Comparison of ENCODE assay signal across 15 cellular contexts in genomic region chr1:157089789-157090188, GRCh38. TPM values are rescaled to one million over a fixed set of nuclear protein-coding genes. Genes with fewer than 3 reads are reported as not detected.
DNase-seq lines count a peak whose midpoint lies in the region; ATAC-seq, FAIRE-seq and TF ChIP-seq lines count a peak whose summit lies in the region.
"Had no signal": no experiment of that assay in that cellular context is flagged by ENCODE, and none has a peak within 500 bp of the region (broad histone marks: within the 10 kb centered on the region; RNA-seq: fewer than 3 reads in every experiment).

No MANE protein-coding gene starts in this region.

- no peaks in the 10 kb centered on the region for H3K36me3 ChIP-seq in K562 (ENCODE audit: control insufficient read depth, insufficient read depth, low read length)

- H3K9me3 Mint-ChIP-seq in nephron: no peaks in the 10 kb centered on the region
- H3K9me3 Mint-ChIP-seq: activated T-helper 1 cell treated with anti-CD3 and anti-CD28 coated beads, Interleukin-12 subunit alpha, Interleukin-12 subunit beta, Interleukin-2, Interleukin-4 antibody, amounts not matched to agents 30 ng/mL and 10 ng/mL and 1 ng/mL, durations not matched to agents 14 hours and 24 hours and 36 hours; immature natural killer cell had no signal

- CTCF ChIA-PET in A549 (lab: Yijun Ruan, JAX): interaction anchor here (0.6 to 6.9 kb wide), 37 partner anchors 9 to 413 kb away, joined by 3 to 437 read pairs (median 6); partner anchors contain the start of gene ETV3L
- CTCF ChIA-PET in K562 (lab: Yijun Ruan, JAX; ENCODE audit: low intra/inter-chr PET ratio): interaction anchor here (0.7 to 5.9 kb wide), 3 partner anchors 67 to 399 kb away, joined by 4 to 133 read pairs (median 5); no protein-coding TSS in a partner anchor

- peaks cover 3% of the 10 kb centered on the region for H3K27me3 Mint-ChIP-seq in nephron (ENCODE audit: low read depth)

- H4K20me1 ChIP-seq in K562 (replicated peaks; ENCODE audit: control insufficient read depth, insufficient read depth, low read length): no peaks in the 10 kb centered on the region; the same call in 1 of the 2 replicates

- H3K9me3 ChIP-seq in A549: no peaks in the 10 kb centered on the region
- no peaks in the 10 kb centered on the region for H3K9me3 ChIP-seq in K562 (replicated peaks; ENCODE audit: control insufficient read depth, insufficient read depth, low read depth, low read length)
- H3K9me3 ChIP-seq: testis had no signal

- H3K79me2 ChIP-seq in K562 (ENCODE audit: control insufficient read depth, insufficient read depth, low read length): no peaks in the 10 kb centered on the region

- POLR2A ChIA-PET in A549 (lab: Yijun Ruan, JAX): interaction anchor here (1.0 kb wide), 4 partner anchors 44 to 66 kb away, joined by 3 to 6 read pairs (median 3); no protein-coding TSS in a partner anchor
- POLR2A ChIA-PET in K562 (lab: Yijun Ruan, JAX): interaction anchor here (0.6 to 2.1 kb wide), 10 partner anchors 9 to 416 kb away, joined by 3 to 14 read pairs (median 4); partner anchors contain the start of gene ETV3L

- H3K27me3 ChIP-seq in K562 (ENCODE audit: control insufficient read depth in 2 of 2, insufficient read depth in 2 of 2, low read length in 2 of 2): no peaks in the 10 kb centered on the region
- H3K27me3 ChIP-seq: dorsolateral prefrontal cortex, testis had no signal

- H3K9me1 ChIP-seq in K562 (ENCODE audit: control insufficient read depth, insufficient read depth, low read length): no peaks in the 10 kb centered on the region

- no peak overlapping the region for H2AFZ ChIP-seq in K562 (ENCODE audit: low read depth, low read length)

- H3K4me3 Mint-ChIP-seq in nephron: no peak overlapping the region
- H3K4me3 Mint-ChIP-seq: activated T-helper 1 cell treated with anti-CD3 and anti-CD28 coated beads, Interleukin-12 subunit alpha, Interleukin-12 subunit beta, Interleukin-2, Interleukin-4 antibody, amounts not matched to agents 30 ng/mL and 10 ng/mL and 1 ng/mL, durations not matched to agents 14 hours and 24 hours and 36 hours; immature natural killer cell had no signal

- TF ChIP-seq POLR2A in A549 (IDR thresholded peaks at IDR 0.05; ENCODE audit: low read length) (no peak), K562 (conservative IDR thresholded peaks at IDR 0.05) (no peak), GM12891 (IDR thresholded peaks at IDR 0.05; ENCODE audit: low read depth, low read length) (no peak)

- H3K27ac ChIP-seq in A549 (no peak overlapping the region), K562 (ENCODE audit: extremely low read depth, low read depth, low read length) (no peak overlapping the region)
- H3K27ac ChIP-seq: dorsolateral prefrontal cortex, testis had no signal

- no peaks in the 10 kb centered on the region for H3K36me3 Mint-ChIP-seq in nephron (ENCODE audit: low read depth)
- H3K36me3 Mint-ChIP-seq: immature natural killer cell had no signal

- TF ChIP-seq EP300 in A549 (IDR thresholded peaks at IDR 0.05) (no peak), K562 (IDR thresholded peaks at IDR 0.05; ENCODE audit: low read length) (no peak)

- ATAC-seq in A549: peak; percentile 62 to 65
- peak; percentile 25 for ATAC-seq in GM19035 (IDR thresholded peaks at IDR 0.05; ENCODE audit: unreplicated experiment)
- ATAC-seq in K562: peak; percentile 44
- ATAC-seq in HG03025 (IDR thresholded peaks at IDR 0.05; ENCODE audit: low FRiP score, unreplicated experiment): no peak

- no peak overlapping the region for H3K9ac ChIP-seq in K562 (ENCODE audit: insufficient read depth in 1 of 2, low read depth in 2 of 2, low read length in 2 of 2)

- H3K4me2 ChIP-seq in A549: no peak overlapping the region
- no peak overlapping the region for H3K4me2 ChIP-seq in K562 (ENCODE audit: insufficient read depth, low read length)

- peaks cover 34% of the 10 kb centered on the region for H3K4me1 Mint-ChIP-seq in nephron
- H3K4me1 Mint-ChIP-seq: immature natural killer cell had no signal

- WGBS in A549 (ENCODE audit: missing lambda C conversion rate): 58% methylated on average over 9 of the region's 9 CpGs
- WGBS in K562 (ENCODE audit: insufficient coverage, low coverage, missing lambda C conversion rate): 53% methylated on average over 9 of the region's 9 CpGs

- H3K27ac Mint-ChIP-seq in nephron: peak overlapping the region; percentile 80 to 99 (median 97)
- H3K27ac Mint-ChIP-seq: activated T-helper 1 cell treated with anti-CD3 and anti-CD28 coated beads, Interleukin-12 subunit alpha, Interleukin-12 subunit beta, Interleukin-2, Interleukin-4 antibody, amounts not matched to agents 30 ng/mL and 10 ng/mL and 1 ng/mL, durations not matched to agents 14 hours and 24 hours and 36 hours; immature natural killer cell had no signal

- intact Hi-C loops in K562 (cut with micrococcal nuclease): loop anchor here (1.0 to 10.0 kb wide), 2 partner anchors 67 to 405 kb away; no protein-coding TSS in a partner anchor

- no TSS peak for BruUV-seq in K562 (replicated peaks; lab: Mats Ljungman, UMichigan)

- FAIRE-seq in A549 (lab: Jason Lieb, UNC): no peak
- no peak for FAIRE-seq in K562 (lab: Jason Lieb, UNC)
- FAIRE-seq in GM12891 (lab: Jason Lieb, UNC): no peak

- H3K4me3 ChIP-seq in A549 (no peak overlapping the region), K562 (no peak overlapping the region)
- H3K4me3 ChIP-seq: testis had no signal

- TF ChIP-seq CTCF in A549 (IDR thresholded peaks at IDR 0.05) (no peak), K562 (IDR thresholded peaks at IDR 0.05 in 2 of 3, conservative IDR thresholded peaks at IDR 0.05 in 1 of 3; ENCODE audit: insufficient read depth in 2 of 3, low read depth in 1 of 3, low read length in 3 of 3) (no peak), nephron (IDR thresholded peaks at IDR 0.05; ENCODE audit: unreplicated experiment in 3 of 3) (no peak)

- DNase-seq in A549 (ENCODE audit: low read depth in 1 of 2, low spot score in 1 of 2): no peak
- DNase-seq in K562 (ENCODE audit: extremely low read depth in 1 of 4, low spot score in 3 of 4): no peak
- no peak for DNase-seq in COR-L47 (lab: John Stamatoyannopoulos, UW)
- DNase-seq in iPS-NIHi7 (ENCODE audit: extremely low spot score): no peak
- no peak for DNase-seq in GM12891 (ENCODE audit: insufficient read length, low spot score)
- DNase-seq: NCI-H1417 treated with DMSO at 0.1 percent for 48 hours had no signal

- H3K4me1 ChIP-seq in A549 (no peaks in the 10 kb centered on the region), K562 (replicated peaks in 1 of 2; ENCODE audit: control insufficient read depth in 2 of 2, insufficient read depth in 2 of 2, low read length in 2 of 2) (peaks cover 2 to 4% of the 10 kb centered on the region in 2 experiments; a peak in 2 of 5 replicates)
- H3K4me1 ChIP-seq: testis had no signal

- no peak for TF ChIP-seq RAD21 in A549 (conservative IDR thresholded peaks at IDR 0.05 in 1 of 2, IDR thresholded peaks at IDR 0.05 in 1 of 2)
- no peak for TF ChIP-seq RAD21 in K562 (CRISPR knock-in tag; conservative IDR thresholded peaks at IDR 0.05 in 1 of 2, IDR thresholded peaks at IDR 0.05 in 1 of 2)

- in situ Hi-C loops in K562 (cut with MboI): loop anchor here (10.0 kb wide), 1 partner anchor 405 kb away; no protein-coding TSS in a partner anchor

RNA-seq across cellular contexts. Expression of gene ETV3L, which starts 9.8 kb away (rescaled TPM):
- polyA plus RNA-seq in A549 (2011; rRNA removed): not detected in 2 replicates
- not detected in 2 replicates for polyA plus RNA-seq in A549 (2012; cell fraction: cytosol; rRNA removed)
- polyA plus RNA-seq in A549 (2012; cell fraction: nucleus; rRNA removed): not detected in 2 replicates
- polyA plus RNA-seq in A549 (2017; fragmentation: RNase III; extraction: RNeasy Plus Mini Kit Qiagen cat#74134 plus additional on column Dnase treatment): not detected in 3 replicates
- not detected in 2 replicates for polyA minus RNA-seq in A549 (2011; rRNA and poly(A)+ RNA removed)
- total RNA-seq in K562 (2011; cell fraction: chromatin; rRNA removed; ENCODE audit: low replicate concordance): not detected in 2 replicates
- total RNA-seq in K562 (2011; cell fraction: nucleolus; rRNA removed): not detected in 2 replicates
- total RNA-seq in K562 (2011; cell fraction: nucleoplasm; rRNA removed): not detected in 2 replicates
- total RNA-seq in K562 (2014; rRNA removed): not detected in 2 replicates
- total RNA-seq in K562 (2014; rRNA removed; fragmentation: Illumina TruSeq; extraction: Trizol): not detected in 2 replicates
- not detected in 2 replicates for total RNA-seq in K562 (2015; rRNA removed; fragmentation: Illumina TruSeq; extraction: Trizol)
- total RNA-seq in K562 (2021): not detected in 2 replicates
- polyA plus RNA-seq in K562 (2011; rRNA removed): not detected in 2 replicates
- not detected in 2 replicates for polyA plus RNA-seq in K562 (2011; cell fraction: cytosol; rRNA removed)
- polyA plus RNA-seq in K562 (2011; cell fraction: nucleus; rRNA removed): 0.09 TPM in 1 of 2 replicates, not detected in the other
- polyA plus RNA-seq in K562 (2012): not detected in 2 replicates
- polyA plus RNA-seq in K562 (2014; fragmentation: Illumina TruSeq; extraction: Trizol): not detected in 2 replicates
- not detected for polyA plus RNA-seq in K562 (2014; fragmentation: Nextera tagmentation; extraction: Ambion mirVana)
- not detected in 2 replicates for polyA plus RNA-seq in K562 (2014; rRNA removed)
- not detected in 2 replicates for polyA minus RNA-seq in K562 (2011; rRNA and poly(A)+ RNA removed)
- polyA minus RNA-seq in K562 (2011; cell fraction: cytosol; rRNA and poly(A)+ RNA removed): not detected in 2 replicates
- polyA minus RNA-seq in K562 (2011; cell fraction: nucleus; rRNA and poly(A)+ RNA removed): not detected in 2 replicates
- polyA plus RNA-seq in GM12891 (2012; ENCODE audit: low read depth, missing spikeins): 1.3 TPM
- total RNA-seq: activated T-helper 1 cell treated with anti-CD3 and anti-CD28 coated beads, Interleukin-12 subunit alpha, Interleukin-12 subunit beta, Interleukin-2, Interleukin-4 antibody, amounts not matched to agents 30 ng/mL and 10 ng/mL and 1 ng/mL, durations not matched to agents 14 hours and 24 hours and 36 hours; LHCN-M2; RPMI7951 had no signal
- polyA plus RNA-seq: immature natural killer cell had no signal

RNA-seq across cellular contexts. Expression of gene ARHGEF11, which starts 44.2 kb away (rescaled TPM):
- polyA plus RNA-seq in A549 (2011; rRNA removed) (17.1 and 21.3 TPM in 2 replicates), A549 (2017; fragmentation: RNase III; extraction: RNeasy Plus Mini Kit Qiagen cat#74134 plus additional on column Dnase treatment) (13.7 to 15.7 TPM (median 14.9 TPM) in 3 replicates), K562 (2011; rRNA removed) (7.2 and 12.1 TPM in 2 replicates), K562 (2014; fragmentation: Illumina TruSeq; extraction: Trizol) (9.6 TPM in 2 replicates), K562 (2014; fragmentation: Nextera tagmentation; extraction: Ambion mirVana) (under 1 TPM; 0.14 to 0.48 TPM), K562 (2014; rRNA removed) (8.2 and 9.0 TPM in 2 replicates)
- 18.5 and 24.8 TPM in 2 replicates for polyA plus RNA-seq in A549 (2012; cell fraction: cytosol; rRNA removed)
- 42.8 and 49.3 TPM in 2 replicates for polyA plus RNA-seq in A549 (2012; cell fraction: nucleus; rRNA removed)
- 39.5 and 45.8 TPM in 2 replicates for polyA minus RNA-seq in A549 (2011; rRNA and poly(A)+ RNA removed)
- total RNA-seq in K562 (2011; cell fraction: chromatin; rRNA removed; ENCODE audit: low replicate concordance): 48.2 and 93.0 TPM in 2 replicates
- 39.5 and 40.2 TPM in 2 replicates for total RNA-seq in K562 (2011; cell fraction: nucleolus; rRNA removed)
- total RNA-seq in K562 (2011; cell fraction: nucleoplasm; rRNA removed): 36.0 and 45.0 TPM in 2 replicates
- total RNA-seq in K562 (2014; rRNA removed) (10.2 and 11.1 TPM in 2 replicates), K562 (2014; rRNA removed; fragmentation: Illumina TruSeq; extraction: Trizol) (6.7 and 7.0 TPM in 2 replicates), K562 (2015; rRNA removed; fragmentation: Illumina TruSeq; extraction: Trizol) (10.3 and 13.0 TPM in 2 replicates), K562 (2021) (13.2 and 15.5 TPM in 2 replicates)
- 5.2 and 8.3 TPM in 2 replicates for polyA plus RNA-seq in K562 (2011; cell fraction: cytosol; rRNA removed)
- 49.1 and 62.1 TPM in 2 replicates for polyA plus RNA-seq in K562 (2011; cell fraction: nucleus; rRNA removed)
- polyA plus RNA-seq in K562 (2012): 9.2 and 16.7 TPM in 2 replicates
- 10.2 and 12.3 TPM in 2 replicates for polyA minus RNA-seq in K562 (2011; rRNA and poly(A)+ RNA removed)
- polyA minus RNA-seq in K562 (2011; cell fraction: cytosol; rRNA and poly(A)+ RNA removed): 8.0 and 11.0 TPM in 2 replicates
- polyA minus RNA-seq in K562 (2011; cell fraction: nucleus; rRNA and poly(A)+ RNA removed): 25.3 and 34.3 TPM in 2 replicates
- 1.6 TPM for polyA plus RNA-seq in GM12891 (2012; ENCODE audit: low read depth, missing spikeins)

RNA-seq across cellular contexts. Expression of gene ETV3, which starts 48.4 kb away (rescaled TPM):
- polyA plus RNA-seq in A549 (2011; rRNA removed) (12.3 and 14.5 TPM in 2 replicates), A549 (2017; fragmentation: RNase III; extraction: RNeasy Plus Mini Kit Qiagen cat#74134 plus additional on column Dnase treatment) (10.2 to 11.1 TPM (median 11.1 TPM) in 3 replicates), K562 (2011; rRNA removed) (7.7 and 9.0 TPM in 2 replicates), K562 (2014; fragmentation: Illumina TruSeq; extraction: Trizol) (8.2 and 9.1 TPM in 2 replicates), K562 (2014; fragmentation: Nextera tagmentation; extraction: Ambion mirVana) (1 to 10 TPM; 3.1 to 5.4 TPM), K562 (2014; rRNA removed) (7.2 TPM in 2 replicates)
- 3.5 and 3.9 TPM in 2 replicates for polyA plus RNA-seq in A549 (2012; cell fraction: cytosol; rRNA removed)
- 3.6 and 5.2 TPM in 2 replicates for polyA plus RNA-seq in A549 (2012; cell fraction: nucleus; rRNA removed)
- 27.8 and 30.7 TPM in 2 replicates for polyA minus RNA-seq in A549 (2011; rRNA and poly(A)+ RNA removed)
- total RNA-seq in K562 (2011; cell fraction: chromatin; rRNA removed; ENCODE audit: low replicate concordance): 21.7 and 44.9 TPM in 2 replicates
- 14.7 and 15.8 TPM in 2 replicates for total RNA-seq in K562 (2011; cell fraction: nucleolus; rRNA removed)
- 33.9 and 53.1 TPM in 2 replicates for total RNA-seq in K562 (2011; cell fraction: nucleoplasm; rRNA removed)
- total RNA-seq in K562 (2014; rRNA removed) (6.4 and 8.4 TPM in 2 replicates), K562 (2014; rRNA removed; fragmentation: Illumina TruSeq; extraction: Trizol) (10.7 and 11.4 TPM in 2 replicates), K562 (2015; rRNA removed; fragmentation: Illumina TruSeq; extraction: Trizol) (10.4 and 11.2 TPM in 2 replicates), K562 (2021) (13.9 and 16.0 TPM in 2 replicates)
- polyA plus RNA-seq in K562 (2011; cell fraction: cytosol; rRNA removed): 5.0 and 6.0 TPM in 2 replicates
- 8.2 and 8.4 TPM in 2 replicates for polyA plus RNA-seq in K562 (2011; cell fraction: nucleus; rRNA removed)
- polyA plus RNA-seq in K562 (2012): 6.9 and 8.4 TPM in 2 replicates
- 25.5 and 30.0 TPM in 2 replicates for polyA minus RNA-seq in K562 (2011; rRNA and poly(A)+ RNA removed)
- polyA minus RNA-seq in K562 (2011; cell fraction: cytosol; rRNA and poly(A)+ RNA removed): 8.7 and 10.9 TPM in 2 replicates
- 13.2 and 23.4 TPM in 2 replicates for polyA minus RNA-seq in K562 (2011; cell fraction: nucleus; rRNA and poly(A)+ RNA removed)
- polyA plus RNA-seq in GM12891 (2012; ENCODE audit: low read depth, missing spikeins): 7.4 TPM
